19 cellular contexts compared by ENCODE assay signal in the genomic region with DNA sequence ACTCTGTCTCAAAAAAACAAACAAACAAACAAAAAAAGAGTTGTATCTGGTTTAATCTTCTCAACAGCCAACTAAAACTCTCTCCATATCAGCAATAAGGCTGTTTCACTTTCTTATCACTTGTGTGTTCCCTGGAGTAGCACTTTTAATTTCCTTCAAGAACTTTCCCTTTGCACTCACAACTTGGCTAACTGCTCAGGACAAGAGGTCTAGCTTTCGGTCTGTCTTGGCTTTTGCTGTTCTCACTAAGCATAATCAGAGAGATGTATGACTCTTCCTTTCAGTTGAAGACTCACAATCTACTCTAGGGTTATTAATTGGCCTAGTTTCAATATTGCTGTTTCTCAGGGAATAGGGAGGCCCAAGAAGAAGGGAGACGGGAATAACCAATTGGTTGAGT. TPM values are rescaled to one million over a fixed set of nuclear protein-coding genes. Genes with fewer than 3 reads are reported as not detected.
DNase-seq lines count a peak whose midpoint lies in the region; ATAC-seq lines count a peak whose summit lies in the region.
"Had no signal": no experiment of that assay in that cellular context is flagged by ENCODE, and none has a peak within 500 bp of the region (broad histone marks: within the 10 kb centered on the region; RNA-seq: fewer than 3 reads in every experiment).

No MANE protein-coding gene starts in this region.

- intact Hi-C loops in right cardiac atrium (cut with DNase I) (loop anchor here in 2 of 4 donors (5.0 to 10.0 kb wide), 2 partner anchors 116 to 119 kb away; no protein-coding TSS in a partner anchor), left ventricle myocardium superior (cut with micrococcal nuclease) (no loop called here)
- intact Hi-C loops in dendritic cell treated with granulocyte-macrophage colony-stimulating factor and Interleukin-4, amounts not matched to agents 40 ng/mL and 50 ng/mL, for 4 days (cut with micrococcal nuclease) = no loop called here

- no peak overlapping the region for H3K4me3 ChIP-seq in right cardiac atrium (ENCODE audit: low read length)
- H3K4me3 ChIP-seq: dorsolateral prefrontal cortex, gastrocnemius medialis, tibial nerve had no signal

- peaks cover 3% of the 10 kb centered on the region for H3K36me3 Mint-ChIP-seq in T-helper 17 cell (ENCODE audit: low read depth)
- peaks cover 72% of the 10 kb centered on the region for H3K36me3 Mint-ChIP-seq in dendritic cell treated with granulocyte-macrophage colony-stimulating factor and Interleukin-4, amounts not matched to agents 40 ng/mL and 50 ng/mL, for 4 days (ENCODE audit: low read depth)
- peaks cover 27 to 42% of the 10 kb centered on the region in 2 donors for H3K36me3 Mint-ChIP-seq in stimulated activated naive B cell treated with anti-CD40 and anti-IgM and Interleukin-4, amounts not matched to agents 10 μg/mL and 1 μg/mL and 100 μg/mL, for 72 hours

- H3K27ac Mint-ChIP-seq in T-helper 17 cell = peak overlapping the region; percentile 94
- peak overlapping the region; percentile 16 for H3K27ac Mint-ChIP-seq in dendritic cell treated with granulocyte-macrophage colony-stimulating factor and Interleukin-4, amounts not matched to agents 40 ng/mL and 50 ng/mL, for 4 days
- peak overlapping the region; percentile 56 for H3K27ac Mint-ChIP-seq in stimulated activated naive B cell treated with anti-CD40 and anti-IgM and Interleukin-4, amounts not matched to agents 10 μg/mL and 1 μg/mL and 100 μg/mL, for 72 hours

- WGBS in right cardiac atrium = 53% methylated on average over 2 of the region's 2 CpGs

- H3K27me3 Mint-ChIP-seq in T-helper 17 cell = no peaks in the 10 kb centered on the region
- H3K27me3 Mint-ChIP-seq in dendritic cell treated with granulocyte-macrophage colony-stimulating factor and Interleukin-4, amounts not matched to agents 40 ng/mL and 50 ng/mL, for 4 days = no peaks in the 10 kb centered on the region
- H3K27me3 Mint-ChIP-seq in stimulated activated naive B cell treated with anti-CD40 and anti-IgM and Interleukin-4, amounts not matched to agents 10 μg/mL and 1 μg/mL and 100 μg/mL, for 72 hours = no peaks in the 10 kb centered on the region

- H3K27me3 ChIP-seq in right cardiac atrium (ENCODE audit: control insufficient read depth, insufficient read depth) = no peaks in the 10 kb centered on the region
- H3K27me3 ChIP-seq: dorsolateral prefrontal cortex, gastrocnemius medialis, tibial nerve had no signal

- no peak overlapping the region for H3K4me3 Mint-ChIP-seq in T-helper 17 cell
- no peak overlapping the region for H3K4me3 Mint-ChIP-seq in dendritic cell treated with granulocyte-macrophage colony-stimulating factor and Interleukin-4, amounts not matched to agents 40 ng/mL and 50 ng/mL, for 4 days
- H3K4me3 Mint-ChIP-seq in stimulated activated naive B cell treated with anti-CD40 and anti-IgM and Interleukin-4, amounts not matched to agents 10 μg/mL and 1 μg/mL and 100 μg/mL, for 72 hours = no peak overlapping the region

- ATAC-seq in right cardiac atrium = peak; percentile 13 to 40
- ATAC-seq in left ventricle myocardium superior = no peak
- ATAC-seq in T-helper 17 cell = no peak
- ATAC-seq in stimulated activated naive B cell treated with anti-CD40 and anti-IgM and Interleukin-4, amounts not matched to agents 10 μg/mL and 1 μg/mL and 100 μg/mL, for 72 hours (replicated peaks) = no peak
- no peak for ATAC-seq in HG03378 (IDR thresholded peaks at IDR 0.05; ENCODE audit: unreplicated experiment)
- ATAC-seq in GM18861 (IDR thresholded peaks at IDR 0.05; ENCODE audit: unreplicated experiment) = no peak
- ATAC-seq: gastrocnemius medialis, PC-3 had no signal

- H3K9me3 Mint-ChIP-seq in dendritic cell treated with granulocyte-macrophage colony-stimulating factor and Interleukin-4, amounts not matched to agents 40 ng/mL and 50 ng/mL, for 4 days = no peaks in the 10 kb centered on the region
- H3K9me3 Mint-ChIP-seq in stimulated activated naive B cell treated with anti-CD40 and anti-IgM and Interleukin-4, amounts not matched to agents 10 μg/mL and 1 μg/mL and 100 μg/mL, for 72 hours = no peaks in the 10 kb centered on the region

- H3K27ac ChIP-seq in right cardiac atrium (ENCODE audit: low read length) = no peak overlapping the region
- H3K27ac ChIP-seq: dorsolateral prefrontal cortex, gastrocnemius medialis, tibial nerve had no signal

- DNase-seq in right cardiac atrium (no peak), left ventricle myocardium superior (no peak), T-helper 17 cell (no peak), AG08395 (ENCODE audit: low spot score) (no peak)
- no peak for DNase-seq in stimulated activated naive B cell treated with anti-CD40 and anti-IgM and Interleukin-4, amounts not matched to agents 10 μg/mL and 1 μg/mL and 100 μg/mL, for 72 hours
- DNase-seq: Caco-2; dorsolateral prefrontal cortex; gastrocnemius medialis; KBM-7; midbrain; NCI-H187; PC-3; stimulated activated CD4-positive, alpha-beta T cell treated with anti-CD3 and anti-CD28 coated beads, Interleukin-12 subunit alpha, Interleukin-12 subunit beta, amount 100 ng/mL, for 4 hours had no signal

- no peaks in the 10 kb centered on the region for H3K4me1 ChIP-seq in right cardiac atrium (ENCODE audit: control insufficient read depth, insufficient read depth, low read length)
- H3K4me1 ChIP-seq: Caco-2 had no signal

- H3K4me1 Mint-ChIP-seq in T-helper 17 cell = peaks cover 16% of the 10 kb centered on the region
- peaks cover 48% of the 10 kb centered on the region for H3K4me1 Mint-ChIP-seq in dendritic cell treated with granulocyte-macrophage colony-stimulating factor and Interleukin-4, amounts not matched to agents 40 ng/mL and 50 ng/mL, for 4 days (ENCODE audit: low read depth)
- peaks cover 18 to 24% of the 10 kb centered on the region in 2 donors for H3K4me1 Mint-ChIP-seq in stimulated activated naive B cell treated with anti-CD40 and anti-IgM and Interleukin-4, amounts not matched to agents 10 μg/mL and 1 μg/mL and 100 μg/mL, for 72 hours

- no peaks in the 10 kb centered on the region for H3K9me3 ChIP-seq in right cardiac atrium (ENCODE audit: control insufficient read depth, low read length)
- no peaks in the 10 kb centered on the region for H3K9me3 ChIP-seq in T-helper 17 cell (ENCODE audit: control insufficient read depth, low read length, poor library complexity, severe bottlenecking)
- H3K9me3 ChIP-seq: Caco-2, gastrocnemius medialis, tibial nerve had no signal

RNA-seq across cellular contexts. Expression of gene NEMP1, which starts 12.3 kb away (rescaled TPM):
- total RNA-seq in right cardiac atrium = 1 to 10 TPM; 4.4 to 6.1 (median 5.1) TPM
- polyA plus RNA-seq in right cardiac atrium = 1.6 TPM
- 3.7 TPM for total RNA-seq in left ventricle myocardium superior
- 10 to 100 TPM; 12.2 to 14.1 TPM for total RNA-seq in T-helper 17 cell

RNA-seq across cellular contexts. Expression of gene MYO1A, which starts 16.3 kb away (rescaled TPM):
- under 1 TPM in 3 of 4 donors, not detected in 1; 0.28 to 0.43 (median 0.35) TPM for total RNA-seq in right cardiac atrium
- polyA plus RNA-seq in right cardiac atrium = 0.02 TPM
- total RNA-seq in left ventricle myocardium superior = not detected
- total RNA-seq in T-helper 17 cell = under 1 TPM in 1 of 2 donors, not detected in 1; 0.70 TPM
- total RNA-seq: PC-3 had no signal

RNA-seq across cellular contexts. Expression of gene NAB2, which starts 22.7 kb away (rescaled TPM):
- total RNA-seq in right cardiac atrium (10 to 100 TPM; 12.8 to 22.7 (median 14.7) TPM), left ventricle myocardium superior (10.9 TPM), T-helper 17 cell (1 to 10 TPM; 4.0 to 5.0 TPM)
- 13.8 TPM for polyA plus RNA-seq in right cardiac atrium

RNA-seq across cellular contexts. Expression of gene STAT6, which starts 44.9 kb away (rescaled TPM):
- total RNA-seq in right cardiac atrium (10 to 100 TPM; 77.8 to 89.6 (median 83.6) TPM), left ventricle myocardium superior (46.1 TPM), T-helper 17 cell (100 to 1,000 TPM; 205 to 253 TPM)
- 57.6 TPM for polyA plus RNA-seq in right cardiac atrium

RNA-seq across cellular contexts. Expression of gene TAC3, which starts 49.9 kb away (rescaled TPM):
- total RNA-seq in right cardiac atrium (not detected), left ventricle myocardium superior (not detected), T-helper 17 cell (not detected)
- polyA plus RNA-seq in right cardiac atrium = not detected
- total RNA-seq: cardiac septum; gastrocnemius medialis; PC-3; T-helper 2 cell treated with Interferon-gamma antibody and Interleukin-4, amounts not matched to agents 100 ng/mL and 5 ng/mL, for 36 hours; tibial nerve had no signal

Comparison
In these comparisons a context has a peak if more than half of its experiments do, and no peak if none do; other contexts are left out.
1. ATAC-seq: peak in right cardiac atrium (2 of 2); none in left ventricle myocardium superior (single experiment), T-helper 17 cell (single experiment), stimulated activated naive B cell treated with anti-CD40 and anti-IgM and Interleukin-4, amounts not matched to agents 10 μg/mL and 1 μg/mL and 100 μg/mL, for 72 hours (0 of 2), HG03378 (single experiment) and GM18861 (single experiment).
2. H3K27ac Mint-ChIP-seq: peak in every context shown above with its lines; median percentile 94 in T-helper 17 cell; 56 in stimulated activated naive B cell treated with anti-CD40 and anti-IgM and Interleukin-4, amounts not matched to agents 10 μg/mL and 1 μg/mL and 100 μg/mL, for 72 hours; 16 in dendritic cell treated with granulocyte-macrophage colony-stimulating factor and Interleukin-4, amounts not matched to agents 40 ng/mL and 50 ng/mL, for 4 days.